ENCODE assay signal across 8 cellular contexts in genomic region chr12:31682136-31682962, GRCh38. TPM values are rescaled to one million over a fixed set of nuclear protein-coding genes. Genes with fewer than 3 reads are reported as not detected.
A peak's percentile ranks its signal among the peaks of the same experiment; 100 is the strongest.
DNase-seq lines count a peak whose midpoint lies in the region; ATAC-seq lines count a peak whose summit lies in the region.

No MANE protein-coding gene starts in this region.

- no peak overlapping the region for H2AK5ac ChIP-seq in mesendoderm (ENCODE audit: low read length)

- H3K4me3 Mint-ChIP-seq in CD4-positive, alpha-beta memory T cell: peak overlapping the region in 4 of 8 donors; percentile 58 to 80 (median 71)
- H3K4me3 Mint-ChIP-seq in activated CD4-positive, alpha-beta T cell treated with anti-CD3 and anti-CD28 coated beads, Interleukin-2, amount 10 ng/mL, durations not matched to agents 24 days and 14 days: no peak overlapping the region

- no peak overlapping the region for H3K56ac ChIP-seq in mesendoderm (ENCODE audit: low read length)

- H3K4ac ChIP-seq in mesendoderm (ENCODE audit: low read depth, low read length): peak overlapping the region; percentile 55

- no peak overlapping the region for H2BK5ac ChIP-seq in mesendoderm (ENCODE audit: low read length)

- H3K79me1 ChIP-seq in mesendoderm (ENCODE audit: low read length): no peaks in the 10 kb centered on the region

- H2BK120ac ChIP-seq in mesendoderm (ENCODE audit: low read depth, low read length): no peak overlapping the region

- no CpG with 5 or more reads among the region's 10 CpGs for WGBS in mesendoderm (ENCODE audit: extremely low coverage, insufficient coverage, low lambda C conversion rate)

- H4K5ac ChIP-seq in mesendoderm (ENCODE audit: low read length): no peak overlapping the region

- H3K27ac ChIP-seq in CD4-positive, alpha-beta memory T cell (ENCODE audit: low read depth, low read length): no peak overlapping the region
- H3K27ac ChIP-seq in mesendoderm (ENCODE audit: low read depth, low read length): no peak overlapping the region

- H3K4me1 Mint-ChIP-seq in CD4-positive, alpha-beta memory T cell: peaks cover 6 to 15% (median 9%) of the 10 kb centered on the region in 4 donors
- peaks cover 10% of the 10 kb centered on the region for H3K4me1 Mint-ChIP-seq in activated CD4-positive, alpha-beta T cell treated with anti-CD3 and anti-CD28 coated beads, Interleukin-2, amount 10 ng/mL, durations not matched to agents 24 days and 14 days

- no peak overlapping the region for H3K23ac ChIP-seq in mesendoderm (ENCODE audit: low read length)

- H3K4me3 ChIP-seq in CD4-positive, alpha-beta memory T cell (ENCODE audit: low read length in 2 of 2): no peak overlapping the region
- H3K4me3 ChIP-seq in mesendoderm (ENCODE audit: low read length): no peak overlapping the region

- intact Hi-C loops in CD4-positive, alpha-beta memory T cell (cut with micrococcal nuclease): loop anchor here (1.0 to 5.0 kb wide), 8 partner anchors 29 to 630 kb away; partner anchors contain the start of gene RESF1
- intact Hi-C loops in activated CD4-positive, alpha-beta T cell treated with anti-CD3 and anti-CD28 coated beads, Interleukin-2, amount 10 ng/mL, durations not matched to agents 24 days and 14 days (cut with micrococcal nuclease): loop anchor here (1.0 to 10.0 kb wide), 7 partner anchors 23 to 630 kb away; partner anchors contain the start of genes AMN1, BICD1 and ETFBKMT

- CTCF ChIA-PET in CD4-positive, alpha-beta memory T cell (lab: Charles Lee; ENCODE audit: partially characterized antibody): interaction anchor here (0.6 to 3.0 kb wide), 32 partner anchors 11 to 1074 kb away, joined by 3 to 22 read pairs (median 4); partner anchors contain the start of genes ETFBKMT, RESF1 and YARS2

- peaks cover 36 to 40% of the 10 kb centered on the region in 2 donors for H3K36me3 Mint-ChIP-seq in CD4-positive, alpha-beta memory T cell
- H3K36me3 Mint-ChIP-seq in activated CD4-positive, alpha-beta T cell treated with anti-CD3 and anti-CD28 coated beads, Interleukin-2, amount 10 ng/mL, durations not matched to agents 24 days and 14 days (ENCODE audit: low read depth): peaks cover 35% of the 10 kb centered on the region

- POLR2A ChIA-PET in CD4-positive, alpha-beta memory T cell (lab: Charles Lee; ENCODE audit: partially characterized antibody): interaction anchor here (0.8 to 2.7 kb wide), 13 partner anchors 23 to 630 kb away, joined by 3 to 8 read pairs (median 4); partner anchors contain the start of genes AMN1 and RESF1

- no peak overlapping the region for H3K18ac ChIP-seq in mesendoderm (ENCODE audit: low read length)

- peak overlapping the region; percentile 88 for H2BK15ac ChIP-seq in mesendoderm (replicated peaks; ENCODE audit: low read depth)

- no peak overlapping the region for H4K8ac ChIP-seq in mesendoderm (ENCODE audit: low read depth, low read length)

- H3K9me3 Mint-ChIP-seq in CD4-positive, alpha-beta memory T cell: peaks cover 2 to 41% (median 22%) of the 10 kb centered on the region in 8 donors
- H3K9me3 Mint-ChIP-seq in activated CD4-positive, alpha-beta T cell treated with anti-CD3 and anti-CD28 coated beads, Interleukin-2, amount 10 ng/mL, durations not matched to agents 24 days and 14 days: peaks cover 9% of the 10 kb centered on the region

- ATAC-seq in GM19455 (IDR thresholded peaks at IDR 0.05; ENCODE audit: unreplicated experiment) (peak; percentile 75), HG03571 (IDR thresholded peaks at IDR 0.05; ENCODE audit: unreplicated experiment) (peak; percentile 93)

- H3K9ac ChIP-seq in mesendoderm (ENCODE audit: low read length): no peak overlapping the region

- H3K27me3 ChIP-seq in CD4-positive, alpha-beta memory T cell (ENCODE audit: insufficient read depth, low read length): no peaks in the 10 kb centered on the region
- no peaks in the 10 kb centered on the region for H3K27me3 ChIP-seq in mesendoderm (ENCODE audit: insufficient read depth, low read length, poor library complexity)

- peak; percentile 68 to 73 (median 71) for DNase-seq in CD4-positive, alpha-beta memory T cell
- DNase-seq in NCI-H526 treated with DMSO at 0.1 percent for 48 hours (lab: John Stamatoyannopoulos, UW): peak; percentile 66
- peak; percentile 91 for DNase-seq in activated CD4-positive, alpha-beta T cell treated with anti-CD3 and anti-CD28 coated beads, Interleukin-2, amount 10 ng/mL, durations not matched to agents 24 days and 14 days
- DNase-seq in dermis microvascular lymphatic vessel endothelial cell (ENCODE audit: low read depth in 2 of 2): peak; percentile 86 to 91
- DNase-seq in mesendoderm: peak; percentile 98
- peak; percentile 42 to 61 for DNase-seq in stimulated activated CD8-positive, alpha-beta memory T cell treated with anti-CD3 and anti-CD28 coated beads, Interleukin-7, amount 100 ng/mL, for 4 hours (ENCODE audit: low read depth in 2 of 2)

- H3K27ac Mint-ChIP-seq in CD4-positive, alpha-beta memory T cell: peak overlapping the region; percentile 53 to 92 (median 88)
- H3K27ac Mint-ChIP-seq in activated CD4-positive, alpha-beta T cell treated with anti-CD3 and anti-CD28 coated beads, Interleukin-2, amount 10 ng/mL, durations not matched to agents 24 days and 14 days: peak overlapping the region; percentile 54

- no peak overlapping the region for H3K4me2 ChIP-seq in mesendoderm (ENCODE audit: low read length)

- H3K79me2 ChIP-seq in mesendoderm (ENCODE audit: control insufficient read depth, insufficient read depth, low read length): no peaks in the 10 kb centered on the region

- no peaks in the 10 kb centered on the region for H3K27me3 Mint-ChIP-seq in CD4-positive, alpha-beta memory T cell
- no peaks in the 10 kb centered on the region for H3K27me3 Mint-ChIP-seq in activated CD4-positive, alpha-beta T cell treated with anti-CD3 and anti-CD28 coated beads, Interleukin-2, amount 10 ng/mL, durations not matched to agents 24 days and 14 days

- H3K36me3 ChIP-seq in CD4-positive, alpha-beta memory T cell (ENCODE audit: insufficient read depth, low read length): no peaks in the 10 kb centered on the region
- H3K36me3 ChIP-seq in mesendoderm (ENCODE audit: control insufficient read depth, insufficient read depth, low read length): no peaks in the 10 kb centered on the region

- peaks cover 0 to 4% of the 10 kb centered on the region in 2 donors for H3K9me3 ChIP-seq in CD4-positive, alpha-beta memory T cell (ENCODE audit: control insufficient read depth in 1 of 2, low read length in 2 of 2)

- no peaks in the 10 kb centered on the region for H3K4me1 ChIP-seq in CD4-positive, alpha-beta memory T cell (ENCODE audit: insufficient read depth, low read length)
- H3K4me1 ChIP-seq in mesendoderm (ENCODE audit: control insufficient read depth, low read depth, low read length): no peaks in the 10 kb centered on the region

RNA-seq across cellular contexts. Expression of gene ETFBKMT, which starts 22.9 kb away (rescaled TPM):
- total RNA-seq in CD4-positive, alpha-beta memory T cell: 1 to 10 TPM; 1.5 to 1.8 TPM
- 1 to 10 TPM; 1.3 to 2.2 TPM for polyA plus RNA-seq in CD4-positive, alpha-beta memory T cell
- 0.52 and 0.84 TPM in 2 replicates for total RNA-seq in activated CD4-positive, alpha-beta T cell treated with anti-CD3 and anti-CD28 coated beads, Interleukin-2, amount 10 ng/mL, durations not matched to agents 24 days and 14 days
- 2.2 and 2.7 TPM in 2 replicates for total RNA-seq in dermis microvascular lymphatic vessel endothelial cell
- polyA plus RNA-seq in mesendoderm (2013, experiment 1 of 2): 0.51 TPM
- 0.53 TPM for polyA plus RNA-seq in mesendoderm (2013, experiment 2 of 2)

RNA-seq across cellular contexts. Expression of gene AMN1, which starts 46.5 kb away (rescaled TPM):
- 10 to 100 TPM; 15.3 to 18.4 TPM for total RNA-seq in CD4-positive, alpha-beta memory T cell
- 10 to 100 TPM in 1 of 2 donors, 1 to 10 TPM in 1; 9.6 to 14.4 TPM for polyA plus RNA-seq in CD4-positive, alpha-beta memory T cell
- 2.3 and 2.4 TPM in 2 replicates for total RNA-seq in activated CD4-positive, alpha-beta T cell treated with anti-CD3 and anti-CD28 coated beads, Interleukin-2, amount 10 ng/mL, durations not matched to agents 24 days and 14 days
- 7.8 and 9.0 TPM in 2 replicates for total RNA-seq in dermis microvascular lymphatic vessel endothelial cell
- 8.7 TPM for polyA plus RNA-seq in mesendoderm (2013, experiment 1 of 2)
- polyA plus RNA-seq in mesendoderm (2013, experiment 2 of 2): 7.9 TPM
